ENCODE assay signal across 9 cellular contexts in the genomic region with DNA sequence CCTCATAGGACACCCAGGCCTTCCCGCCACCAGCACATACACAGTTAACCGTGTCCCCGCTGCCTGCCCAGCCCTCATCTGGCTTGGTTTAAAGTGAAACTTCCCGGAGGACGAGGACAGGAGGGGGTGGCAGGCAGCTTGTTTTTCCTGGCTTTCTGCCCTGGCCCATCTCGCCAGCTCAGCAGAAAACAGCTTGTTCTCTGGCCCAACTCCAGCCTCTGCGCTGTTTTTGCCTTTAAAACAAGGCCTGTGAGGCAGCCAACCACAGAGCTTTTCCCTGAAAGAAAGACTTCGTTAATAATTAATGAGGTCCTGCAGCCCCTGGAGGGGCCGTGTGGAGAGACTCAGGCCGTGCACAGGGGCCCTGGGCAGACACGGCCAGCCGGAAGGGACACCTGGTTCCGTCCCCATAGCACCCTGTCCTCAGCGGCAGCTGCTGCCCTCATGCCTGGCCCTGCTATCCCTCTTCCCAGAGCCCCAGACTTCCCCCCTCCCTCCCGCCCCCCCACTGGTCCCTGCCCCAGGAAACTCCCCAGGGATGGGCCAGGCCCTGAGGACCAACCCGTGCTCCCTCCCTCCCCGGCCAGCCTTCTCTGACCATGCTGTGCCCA.
DNase-seq lines count a peak whose midpoint lies in the region; ATAC-seq lines count a peak whose summit lies in the region.
"Had no signal": no experiment of that assay in that cellular context is flagged by ENCODE, and none has a peak within 500 bp of the region (broad histone marks: within the 10 kb centered on the region; RNA-seq: fewer than 3 reads in every experiment).

No MANE protein-coding gene starts in this region.

- no peaks in the 10 kb centered on the region for H3K27me3 ChIP-seq in ectodermal cell (ENCODE audit: control insufficient read depth, insufficient read depth, low read length, poor library complexity, severe bottlenecking)

- H3K27ac ChIP-seq in ectodermal cell (ENCODE audit: insufficient read depth, low read depth, low read length, poor library complexity, severe bottlenecking), result peak overlapping the region; percentile 62

- peaks cover 31% of the 10 kb centered on the region for H3K4me1 ChIP-seq in ectodermal cell (ENCODE audit: control insufficient read depth, insufficient read depth, low read length)

- no peaks in the 10 kb centered on the region for H3K9me3 ChIP-seq in ectodermal cell (ENCODE audit: control insufficient read depth, low read length)

- no peak overlapping the region for H3K4me3 ChIP-seq in ectodermal cell (ENCODE audit: insufficient read depth, low read depth, low read length)

- H3K36me3 ChIP-seq in ectodermal cell (ENCODE audit: control insufficient read depth, insufficient read depth, low read length), result no peaks in the 10 kb centered on the region

- ATAC-seq in GM21526 (IDR thresholded peaks at IDR 0.05; ENCODE audit: low FRiP score, unreplicated experiment), result no peak
- no peak for ATAC-seq in HG03095 (IDR thresholded peaks at IDR 0.05; ENCODE audit: unreplicated experiment)

- 58 to 60% methylated on average over 16 of the region's 17 CpGs for WGBS in ectodermal cell, 2 experiments

- DNase-seq in ELR (ENCODE audit: low read depth) (peak; percentile 78), NCI-H748 treated with DMSO at 0.1 percent for 48 hours (lab: John Stamatoyannopoulos, UW) (peak; percentile 28), lung microvascular endothelial cell (ENCODE audit: low read depth in 2 of 2) (peak; percentile 93 to 98), ureter (ENCODE audit: low spot score) (peak; percentile 98), SIG-M5 (lab: John Stamatoyannopoulos, UW) (no peak)
- DNase-seq: naive B cell had no signal
